In genomic region chr16:85253127-85253941, GRCh38 we compare ENCODE assay signal across 8 cellular contexts.
DNase-seq lines count a peak whose midpoint lies in the region; ATAC-seq and TF ChIP-seq lines count a peak whose summit lies in the region.

No MANE protein-coding gene starts in this region.

- H3K27ac ChIP-seq in SU-DHL-6 (ENCODE audit: low read depth, low read length) (no peak overlapping the region), right atrium auricular region (no peak overlapping the region)

- no peaks in the 10 kb centered on the region for H3K9me3 Mint-ChIP-seq in HFFc6
- H3K9me3 Mint-ChIP-seq in activated naive CD8-positive, alpha-beta T cell treated with anti-CD3 and anti-CD28 coated beads, Interleukin-2, amount 10 ng/mL, durations not matched to agents 7 days and 5 days, result no peaks in the 10 kb centered on the region

- no peaks in the 10 kb centered on the region for H3K27me3 ChIP-seq in SU-DHL-6 (ENCODE audit: low read length)
- no peaks in the 10 kb centered on the region for H3K27me3 ChIP-seq in right atrium auricular region

- POLR2A ChIA-PET in activated naive CD8-positive, alpha-beta T cell treated with anti-CD3 and anti-CD28 coated beads, Interleukin-2, amount 10 ng/mL, durations not matched to agents 7 days and 5 days (lab: Charles Lee), result interaction anchor here (0.7 to 1.3 kb wide), 3 partner anchors 49 to 168 kb away, joined by 3 to 5 read pairs (median 3); no protein-coding TSS in a partner anchor

- no peak overlapping the region for H3K4me3 Mint-ChIP-seq in HFFc6
- no peak overlapping the region for H3K4me3 Mint-ChIP-seq in activated naive CD8-positive, alpha-beta T cell treated with anti-CD3 and anti-CD28 coated beads, Interleukin-2, amount 10 ng/mL, durations not matched to agents 7 days and 5 days

- H3K4me1 Mint-ChIP-seq in HFFc6 (ENCODE audit: low read depth), result peaks cover 6% of the 10 kb centered on the region; the same call in 1 of the 2 replicates
- peaks cover 18% of the 10 kb centered on the region for H3K4me1 Mint-ChIP-seq in activated naive CD8-positive, alpha-beta T cell treated with anti-CD3 and anti-CD28 coated beads, Interleukin-2, amount 10 ng/mL, durations not matched to agents 7 days and 5 days

- peak; percentile 98 for TF ChIP-seq CTCF in HFFc6 (IDR thresholded peaks at IDR 0.05)
- peak; percentile 99 for TF ChIP-seq CTCF in SU-DHL-6 (IDR thresholded peaks at IDR 0.05; ENCODE audit: insufficient read depth, low read length, poor library complexity, severe bottlenecking)
- peak; percentile 82 to 93 for TF ChIP-seq CTCF in right atrium auricular region (IDR thresholded peaks at IDR 0.05)

- peak; percentile 73 for ATAC-seq in activated naive CD8-positive, alpha-beta T cell treated with anti-CD3 and anti-CD28 coated beads, Interleukin-2, amount 10 ng/mL, durations not matched to agents 7 days and 5 days (ENCODE audit: low read depth)
- ATAC-seq in HG02642 (IDR thresholded peaks at IDR 0.05; ENCODE audit: poor library complexity, unreplicated experiment), result no peak

- H3K9me3 ChIP-seq in SU-DHL-6 (ENCODE audit: insufficient read depth, low read length) (no peaks in the 10 kb centered on the region), right atrium auricular region (no peaks in the 10 kb centered on the region)

- H3K79me2 ChIP-seq in SU-DHL-6 (ENCODE audit: insufficient read depth, low read length), result no peaks in the 10 kb centered on the region

- H3K36me3 ChIP-seq in SU-DHL-6 (ENCODE audit: low read length), result no peaks in the 10 kb centered on the region
- H3K36me3 ChIP-seq in right atrium auricular region, result no peaks in the 10 kb centered on the region

- no peak overlapping the region for H3K9ac ChIP-seq in SU-DHL-6 (ENCODE audit: low read length)

- H3K9me2 ChIP-seq in SU-DHL-6 (replicated peaks; ENCODE audit: insufficient read depth, low read length), result no peaks in the 10 kb centered on the region

- H3K36me3 Mint-ChIP-seq in HFFc6 (ENCODE audit: low read depth), result no peaks in the 10 kb centered on the region
- H3K36me3 Mint-ChIP-seq in activated naive CD8-positive, alpha-beta T cell treated with anti-CD3 and anti-CD28 coated beads, Interleukin-2, amount 10 ng/mL, durations not matched to agents 7 days and 5 days, result no peaks in the 10 kb centered on the region

- H2AFZ ChIP-seq in SU-DHL-6 (ENCODE audit: low read depth, low read length, severe bottlenecking), result no peak overlapping the region

- H3K4me1 ChIP-seq in right atrium auricular region, result no peaks in the 10 kb centered on the region

- no peaks in the 10 kb centered on the region for H3F3A ChIP-seq in SU-DHL-6 (ENCODE audit: insufficient read depth)

- no peak overlapping the region for H3K4me2 ChIP-seq in SU-DHL-6 (ENCODE audit: low read depth, low read length, poor library complexity, severe bottlenecking)

- DNase-seq in COLO829 (ENCODE audit: low spot score) (peak; percentile 37), HFFc6 (no peak), right atrium auricular region (ENCODE audit: low spot score) (no peak), HCEC 1CT (no peak)
- DNase-seq in activated naive CD8-positive, alpha-beta T cell treated with anti-CD3 and anti-CD28 coated beads, Interleukin-2, amount 10 ng/mL, durations not matched to agents 7 days and 5 days, result peak; percentile 87
- DNase-seq in stimulated activated CD4-positive, alpha-beta T cell treated with anti-CD3 and anti-CD28 coated beads, Interleukin-12 subunit alpha, Interleukin-12 subunit beta, amount 100 ng/mL, for 24 hours (ENCODE audit: low read depth in 2 of 2), result peak; percentile 20 to 58

- no peaks in the 10 kb centered on the region for H4K20me1 ChIP-seq in SU-DHL-6 (ENCODE audit: low read depth, low read length)

- no peak overlapping the region for H3K27ac Mint-ChIP-seq in HFFc6
- H3K27ac Mint-ChIP-seq in activated naive CD8-positive, alpha-beta T cell treated with anti-CD3 and anti-CD28 coated beads, Interleukin-2, amount 10 ng/mL, durations not matched to agents 7 days and 5 days, result peak overlapping the region; percentile 56

- H3K27me3 Mint-ChIP-seq in HFFc6 (ENCODE audit: insufficient read depth), result peaks cover 3% of the 10 kb centered on the region
- H3K27me3 Mint-ChIP-seq in activated naive CD8-positive, alpha-beta T cell treated with anti-CD3 and anti-CD28 coated beads, Interleukin-2, amount 10 ng/mL, durations not matched to agents 7 days and 5 days, result peaks cover 21% of the 10 kb centered on the region

- H3K4me3 ChIP-seq in SU-DHL-6 (ENCODE audit: insufficient read depth, low read length, poor library complexity, severe bottlenecking) (no peak overlapping the region), right atrium auricular region (no peak overlapping the region)

Comparison
In these comparisons a context has a peak if more than half of its experiments do, and no peak if none do; other contexts are left out.
1. DNase-seq: peak in COLO829 (single experiment), activated naive CD8-positive, alpha-beta T cell treated with anti-CD3 and anti-CD28 coated beads, Interleukin-2, amount 10 ng/mL, durations not matched to agents 7 days and 5 days (single experiment) and stimulated activated CD4-positive, alpha-beta T cell treated with anti-CD3 and anti-CD28 coated beads, Interleukin-12 subunit alpha, Interleukin-12 subunit beta, amount 100 ng/mL, for 24 hours (2 of 2); none in HFFc6 (single experiment), right atrium auricular region (single experiment) and HCEC 1CT (single experiment).
2. Peak in every context shown above with its lines, with median percentiles within 50 percentile points of each other: CTCF ChIP-seq.